20 cellular contexts compared by ENCODE assay signal in the genomic region with DNA sequence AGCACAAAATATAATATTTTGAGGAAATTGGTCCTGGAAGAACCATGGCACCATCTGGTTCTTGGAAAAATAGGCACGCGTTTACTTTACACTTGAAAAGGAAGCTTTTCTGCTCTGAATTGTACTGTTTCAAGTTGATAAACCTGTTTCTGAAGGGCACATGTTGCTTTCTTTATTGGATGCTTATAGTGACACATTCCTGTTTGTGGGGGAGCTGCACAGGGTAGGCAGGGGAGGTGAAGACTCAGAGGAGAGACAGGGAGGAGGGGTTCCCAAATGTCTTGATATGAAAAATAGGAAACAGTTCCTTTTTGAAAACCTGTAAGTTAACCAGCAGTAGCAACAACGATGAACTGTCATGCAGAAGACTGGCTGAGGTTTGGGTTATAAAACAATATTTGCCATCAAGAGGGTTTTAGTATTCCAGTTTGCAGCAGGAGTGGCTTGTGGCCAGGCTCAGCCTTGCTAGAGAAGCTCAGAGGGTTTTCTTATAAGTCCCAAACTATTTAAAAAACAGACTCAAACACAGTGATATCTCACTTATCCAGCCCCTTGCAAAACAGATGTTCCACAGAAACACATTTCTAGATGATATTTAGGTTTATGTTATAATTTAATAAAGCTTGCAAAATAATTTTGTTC.
"Had no signal": no experiment of that assay in that cellular context is flagged by ENCODE, and none has a peak within 500 bp of the region (broad histone marks: within the 10 kb centered on the region; RNA-seq: fewer than 3 reads in every experiment).

No MANE protein-coding gene starts in this region.

- H3K36me3 ChIP-seq: prostate gland, right atrium auricular region had no signal

- H3K27ac ChIP-seq: dorsolateral prefrontal cortex, prostate gland, right atrium auricular region had no signal

- DNase-seq: activated B cell treated with CpG ODN at 0.5 μM for 24 hours; activated CD4-positive, alpha-beta memory T cell treated with anti-CD3 and anti-CD28 coated beads for 36 hours; activated CD4-positive, alpha-beta T cell treated with anti-CD3 and anti-CD28 coated beads for 4 hours; activated T-cell treated with anti-CD3 and anti-CD28 coated beads for 4 hours; caudate nucleus; dorsolateral prefrontal cortex; glutamatergic neuron; hippocampal formation; left cardiac atrium; midbrain; stimulated activated CD4-positive, alpha-beta T cell treated with anti-CD3 and anti-CD28 coated beads, Interleukin-12 subunit alpha, Interleukin-12 subunit beta, amount 100 ng/mL, for 4 hours; stimulated activated CD4-positive, alpha-beta T cell treated with anti-CD3 and anti-CD28 coated beads, Interleukin-1b, Interleukin-23, amount 100 ng/mL, for 48 hours; stimulated activated CD8-positive, alpha-beta memory T cell treated with anti-CD3 and anti-CD28 coated beads, Interleukin-4, amount 100 ng/mL, for 48 hours; stimulated activated naive CD8-positive, alpha-beta T cell treated with anti-CD3 and anti-CD28 coated beads, Interleukin-15, Interleukin-2, amounts not matched to agents 100 U/mL and 50 U/mL, for 24 hours; substantia nigra; T-helper 9 cell; trophoblast cell had no signal

- ATAC-seq: left cardiac atrium; stimulated activated naive CD8-positive, alpha-beta T cell treated with anti-CD3 and anti-CD28 coated beads, Interleukin-15, Interleukin-2, amounts not matched to agents 100 U/mL and 50 U/mL, for 24 hours had no signal

- H3K9me3 ChIP-seq: prostate gland, right atrium auricular region had no signal

- H3K27me3 ChIP-seq: dorsolateral prefrontal cortex, right atrium auricular region had no signal

- H3K4me3 ChIP-seq: dorsolateral prefrontal cortex, lung, prostate gland, right atrium auricular region had no signal

- H3K4me1 ChIP-seq: prostate gland, right atrium auricular region had no signal
